Comparison of ENCODE assay signal across 8 cellular contexts in genomic region chrX:46628406-46629371, GRCh38. TPM values are rescaled to one million over a fixed set of nuclear protein-coding genes. Genes with fewer than 3 reads are reported as not detected.
DNase-seq lines count a peak whose midpoint lies in the region; ATAC-seq and TF ChIP-seq lines count a peak whose summit lies in the region.

No MANE protein-coding gene starts in this region.

- no peak overlapping the region for H2AFZ ChIP-seq in SK-N-SH (ENCODE audit: low read depth)

- H3K9me2 ChIP-seq in SK-N-SH: no peaks in the 10 kb centered on the region

- H3K36me3 ChIP-seq in adipocyte (ENCODE audit: control insufficient read depth, insufficient read depth, low read length, severe bottlenecking) (no peaks in the 10 kb centered on the region), SK-N-SH (replicated peaks in 1 of 2; ENCODE audit: control insufficient read depth in 1 of 2, insufficient read depth in 2 of 2, low read length in 1 of 2) (no peaks in the 10 kb centered on the region)

- TF ChIP-seq EP300 in SK-N-SH (IDR thresholded peaks at IDR 0.05; ENCODE audit: borderline replicate concordance in 1 of 2, low read depth in 1 of 2, low read length in 1 of 2): no peak

- peaks cover 8 to 14% of the 10 kb centered on the region in 2 donors for H3K4me1 Mint-ChIP-seq in natural killer cell treated with Interleukin-12 subunit alpha and Interleukin-12 subunit beta and Interleukin-15 and Interleukin-18, amount 100 ng/mL, for 72 hours (ENCODE audit: low read depth in 2 of 2)

- peak; percentile 91 for ATAC-seq in GM19455 (IDR thresholded peaks at IDR 0.05; ENCODE audit: unreplicated experiment)
- peak; percentile 92 for ATAC-seq in HG03439 (IDR thresholded peaks at IDR 0.05; ENCODE audit: unreplicated experiment)
- peak; percentile 77 for ATAC-seq in natural killer cell treated with Interleukin-12 subunit alpha and Interleukin-12 subunit beta and Interleukin-15 and Interleukin-18, amount 100 ng/mL, for 72 hours

- no peak for TF ChIP-seq CTCF in GM10248 (IDR thresholded peaks at IDR 0.05; ENCODE audit: control extremely low read depth, extremely low read depth, low read depth, missing control alignments)
- no peak for TF ChIP-seq CTCF in SK-N-SH (IDR thresholded peaks at IDR 0.05)

- H4K20me1 ChIP-seq in SK-N-SH (ENCODE audit: insufficient read depth): no peaks in the 10 kb centered on the region

- H3K9ac ChIP-seq in adipocyte (ENCODE audit: low read length) (peak overlapping the region; percentile 5), SK-N-SH (no peak overlapping the region)

- no peaks in the 10 kb centered on the region for H3K36me3 Mint-ChIP-seq in natural killer cell treated with Interleukin-12 subunit alpha and Interleukin-12 subunit beta and Interleukin-15 and Interleukin-18, amount 100 ng/mL, for 72 hours

- H3K27me3 ChIP-seq in adipocyte (replicated peaks; ENCODE audit: control insufficient read depth, insufficient read depth, low read length) (no peaks in the 10 kb centered on the region), SK-N-SH (ENCODE audit: insufficient read depth) (no peaks in the 10 kb centered on the region; the same call in 1 of the 2 replicates)

- no peak overlapping the region for H3K27ac ChIP-seq in SK-N-SH (ENCODE audit: low read depth in 2 of 2, low read length in 1 of 2)

- no peaks in the 10 kb centered on the region for H3K9me3 ChIP-seq in adipocyte (ENCODE audit: control insufficient read depth, low read length)
- H3K9me3 ChIP-seq in SK-N-SH: no peaks in the 10 kb centered on the region

- H3K4me1 ChIP-seq in adipocyte (ENCODE audit: control insufficient read depth, insufficient read depth, low read length): peaks cover 43% of the 10 kb centered on the region
- no peaks in the 10 kb centered on the region for H3K4me1 ChIP-seq in SK-N-SH (ENCODE audit: control insufficient read depth in 1 of 2, insufficient read depth in 2 of 2, low read depth in 1 of 2, low read length in 1 of 2)

- no peaks in the 10 kb centered on the region for H3F3A ChIP-seq in SK-N-SH (replicated peaks; ENCODE audit: insufficient read depth)

- H3K4me3 ChIP-seq in adipocyte (ENCODE audit: low read length): no peak overlapping the region
- H3K4me3 ChIP-seq in SK-N-SH (ENCODE audit: low read depth in 2 of 2, low read length in 1 of 2): no peak overlapping the region

- 74% methylated on average over 5 of the region's 6 CpGs for WGBS in SK-N-SH (ENCODE audit: low lambda C conversion rate)

- peaks cover 0 to 30% of the 10 kb centered on the region in 2 donors for H3K27me3 Mint-ChIP-seq in natural killer cell treated with Interleukin-12 subunit alpha and Interleukin-12 subunit beta and Interleukin-15 and Interleukin-18, amount 100 ng/mL, for 72 hours

- POLR2A ChIA-PET in GM10248 (lab: Yijun Ruan, JAX): interaction anchor here (0.7 kb wide), 1 partner anchor 560 kb away, joined by 3 read pairs; no protein-coding TSS in a partner anchor
- POLR2A ChIA-PET in SK-N-SH (lab: Yijun Ruan, JAX): no interaction called here

- peak; percentile 46 for DNase-seq in GM10248 (ENCODE audit: extremely low spot score)
- peak; percentile 39 for DNase-seq in adipocyte (ENCODE audit: low read depth)
- DNase-seq in natural killer cell treated with Interleukin-12 subunit alpha and Interleukin-12 subunit beta and Interleukin-15 and Interleukin-18, amount 100 ng/mL, for 72 hours (ENCODE audit: low spot score): no peak
- DNase-seq in NCI-H748 (lab: John Stamatoyannopoulos, UW; ENCODE audit: unreplicated experiment): no peak
- DNase-seq in SW480 (ENCODE audit: low spot score): no peak
- DNase-seq in SK-N-SH: no peak

- TF ChIP-seq RAD21 in SK-N-SH (IDR thresholded peaks at IDR 0.05; ENCODE audit: low read length): no peak

- H3K27ac Mint-ChIP-seq in natural killer cell treated with Interleukin-12 subunit alpha and Interleukin-12 subunit beta and Interleukin-15 and Interleukin-18, amount 100 ng/mL, for 72 hours: peak overlapping the region; percentile 35 to 49

- CTCF ChIA-PET in GM10248 (lab: Yijun Ruan, JAX) (interaction anchor here (1.2 to 1.6 kb wide), 3 partner anchors 17 to 220 kb away, joined by 3 to 4 read pairs (median 3); no protein-coding TSS in a partner anchor), SK-N-SH (lab: Yijun Ruan, JAX) (no interaction called here)

- H3K4me3 Mint-ChIP-seq in natural killer cell treated with Interleukin-12 subunit alpha and Interleukin-12 subunit beta and Interleukin-15 and Interleukin-18, amount 100 ng/mL, for 72 hours: peak overlapping the region; percentile 70

- H3K4me2 ChIP-seq in SK-N-SH: no peak overlapping the region

- H3K9me3 Mint-ChIP-seq in natural killer cell treated with Interleukin-12 subunit alpha and Interleukin-12 subunit beta and Interleukin-15 and Interleukin-18, amount 100 ng/mL, for 72 hours: no peaks in the 10 kb centered on the region

- H3K79me2 ChIP-seq in SK-N-SH (ENCODE audit: insufficient read depth): no peaks in the 10 kb centered on the region

TF ChIP-seq in SK-N-SH, 30 proteins besides CTCF, POLR2A, EP300 and RAD21:
- no peak for TF ChIP-seq TEAD4 (IDR thresholded peaks at IDR 0.05; ENCODE audit: borderline replicate concordance, insufficient read depth)
- no peak for TF ChIP-seq GATA2 (CRISPR knock-in tag; IDR thresholded peaks at IDR 0.05)
- TF ChIP-seq USF2 (IDR thresholded peaks at IDR 0.05; ENCODE audit: borderline replicate concordance, low read depth, low read length): no peak
- TF ChIP-seq FOSL2 (IDR thresholded peaks at IDR 0.05; ENCODE audit: borderline replicate concordance, low read depth): no peak
- TF ChIP-seq TCF12 (IDR thresholded peaks at IDR 0.05): no peak
- no peak for TF ChIP-seq ELF1 (IDR thresholded peaks at IDR 0.05)
- TF ChIP-seq MAX (IDR thresholded peaks at IDR 0.05; ENCODE audit: low read depth): no peak
- TF ChIP-seq FOXJ3 (CRISPR knock-in tag; IDR thresholded peaks at IDR 0.05): no peak
- no peak for TF ChIP-seq MXI1 (IDR thresholded peaks at IDR 0.05; ENCODE audit: low read depth, low read length)
- no peak for TF ChIP-seq EZH2phosphoT487 (IDR thresholded peaks at IDR 0.05; ENCODE audit: borderline replicate concordance, low read depth)
- TF ChIP-seq GABPA (IDR thresholded peaks at IDR 0.05; ENCODE audit: low read depth): no peak
- no peak for TF ChIP-seq NRF1 (IDR thresholded peaks at IDR 0.05; ENCODE audit: low read depth, low read length)
- TF ChIP-seq NFIC (IDR thresholded peaks at IDR 0.05; ENCODE audit: borderline replicate concordance): no peak
- TF ChIP-seq POLR2AphosphoS5 (IDR thresholded peaks at IDR 0.05; ENCODE audit: low read depth, low read length): no peak
- no peak for TF ChIP-seq SIN3A (IDR thresholded peaks at IDR 0.05; ENCODE audit: borderline replicate concordance, low read depth, low read length)

RNA-seq across cellular contexts. Expression of gene CHST7, which starts 55.1 kb away (rescaled TPM):
- total RNA-seq in natural killer cell treated with Interleukin-12 subunit alpha and Interleukin-12 subunit beta and Interleukin-15 and Interleukin-18, amount 100 ng/mL, for 72 hours: 1 to 10 TPM; 2.0 to 2.9 TPM
- 6.2 and 6.5 TPM in 2 replicates for polyA plus RNA-seq in SK-N-SH (2012; rRNA removed)
- polyA plus RNA-seq in SK-N-SH (2012; cell fraction: cytosol; rRNA removed): 4.1 and 6.3 TPM in 2 replicates
- polyA plus RNA-seq in SK-N-SH (2012; cell fraction: nucleus; rRNA removed): 5.3 and 5.9 TPM in 2 replicates

Comparison
In these comparisons a context has a peak if more than half of its experiments do, and no peak if none do; other contexts are left out.
1. DNase-seq: peak in GM10248 (single experiment) and adipocyte (single experiment); none in natural killer cell treated with Interleukin-12 subunit alpha and Interleukin-12 subunit beta and Interleukin-15 and Interleukin-18, amount 100 ng/mL, for 72 hours (single experiment), NCI-H748 (single experiment), SW480 (single experiment) and SK-N-SH (single experiment).
2. Peak in every context shown above with its lines, with median percentiles within 50 percentile points of each other: ATAC-seq.